Comparison of ENCODE assay signal across 1 cellular context in genomic region chr16:81465375-81465943, GRCh38.
A peak's percentile ranks its signal among the peaks of the same experiment; 100 is the strongest.
TF ChIP-seq lines count a peak whose summit lies in the region.

No MANE protein-coding gene starts in this region.

TF ChIP-seq in HepG2, 621 proteins besides CTCF, POLR2A, EP300 and RAD21 (continued from another document):
- TF ChIP-seq ARID3A (IDR thresholded peaks at IDR 0.05; ENCODE audit: low read depth, low read length) = peak; percentile 75; the same call in 1 of the 2 replicates
- TF ChIP-seq JUNB (CRISPR knock-in tag; IDR thresholded peaks at IDR 0.05; ENCODE audit: borderline replicate concordance) = no peak
- TF ChIP-seq RFX1 (IDR thresholded peaks at IDR 0.05) = no peak
- peak; percentile 56; the same call in 1 of the 2 replicates for TF ChIP-seq ZNF768 (CRISPR knock-in tag; IDR thresholded peaks at IDR 0.05)
- TF ChIP-seq HDAC1 (CRISPR knock-in tag; IDR thresholded peaks at IDR 0.05) = peak; percentile 48
- TF ChIP-seq SMAD1 (CRISPR knock-in tag; IDR thresholded peaks at IDR 0.05; ENCODE audit: borderline replicate concordance, low read depth) = no peak
- TF ChIP-seq ZBTB40 (IDR thresholded peaks at IDR 0.05) = no peak
- 0 out of 2 replicates have a peak, but pooled peaks have one; percentile 31 for TF ChIP-seq ZBTB40 (CRISPR knock-in tag; IDR thresholded peaks at IDR 0.05)
- TF ChIP-seq ZBTB42 (CRISPR knock-in tag; IDR thresholded peaks at IDR 0.05) = no peak
- TF ChIP-seq AGO2 (optimal IDR thresholded peaks at IDR 0.05; ENCODE audit: low read depth, low read length) = peak; percentile 44
- TF ChIP-seq ZNF639 (CRISPR knock-in tag; conservative IDR thresholded peaks at IDR 0.05) = no peak
- no peak for TF ChIP-seq TAF1 (CRISPR knock-in tag; IDR thresholded peaks at IDR 0.05)
- no peak for TF ChIP-seq TMF1 (CRISPR knock-in tag; IDR thresholded peaks at IDR 0.05; ENCODE audit: low read depth)
- no peak for TF ChIP-seq SP1 (IDR thresholded peaks at IDR 0.05)
- no peak for TF ChIP-seq SP1 (CRISPR knock-in tag; IDR thresholded peaks at IDR 0.05)
- no peak for TF ChIP-seq ZSCAN22 (CRISPR knock-in tag; IDR thresholded peaks at IDR 0.05)
- TF ChIP-seq CREB1 (IDR thresholded peaks at IDR 0.05) = no peak
- no peak for TF ChIP-seq CREB1 (CRISPR knock-in tag; IDR thresholded peaks at IDR 0.05)
- no peak for TF ChIP-seq RARG (CRISPR knock-in tag; IDR thresholded peaks at IDR 0.05; ENCODE audit: low read depth)
- TF ChIP-seq ZNF570 (CRISPR knock-in tag; IDR thresholded peaks at IDR 0.05; ENCODE audit: borderline replicate concordance) = no peak
